ENCODE assay signal across 8 cellular contexts in genomic region chr14:64705406-64706118, GRCh38. TPM values are rescaled to one million over a fixed set of nuclear protein-coding genes. Genes with fewer than 3 reads are reported as not detected.
DNase-seq lines count a peak whose midpoint lies in the region; ATAC-seq and TF ChIP-seq lines count a peak whose summit lies in the region.

No MANE protein-coding gene starts in this region.

- peaks cover 22% of the 10 kb centered on the region for H3K4me1 ChIP-seq in osteoblast (ENCODE audit: insufficient read depth, low read length)

- no peaks in the 10 kb centered on the region for H3K9me3 Mint-ChIP-seq in activated T-cell treated with anti-CD3 and anti-CD28 coated beads, Interleukin-2, amount 50 U/mL, for 24 hours
- no peaks in the 10 kb centered on the region for H3K9me3 Mint-ChIP-seq in activated B cell treated with CpG ODN at 0.5 μM for 24 hours

- H3K27me3 Mint-ChIP-seq in activated T-cell treated with anti-CD3 and anti-CD28 coated beads, Interleukin-2, amount 50 U/mL, for 24 hours, result peaks cover 40% of the 10 kb centered on the region
- H3K27me3 Mint-ChIP-seq in activated B cell treated with CpG ODN at 0.5 μM for 24 hours, result peaks cover 48% of the 10 kb centered on the region

- H3K4me1 Mint-ChIP-seq in activated T-cell treated with anti-CD3 and anti-CD28 coated beads, Interleukin-2, amount 50 U/mL, for 24 hours (ENCODE audit: low read depth), result peaks cover 49% of the 10 kb centered on the region
- peaks cover 48% of the 10 kb centered on the region for H3K4me1 Mint-ChIP-seq in activated B cell treated with CpG ODN at 0.5 μM for 24 hours

- no peak for TF ChIP-seq CTCF in activated B cell treated with CpG ODN at 0.5 μM for 24 hours (IDR thresholded peaks at IDR 0.05)
- no peak for TF ChIP-seq CTCF in osteoblast (IDR thresholded peaks at IDR 0.05; ENCODE audit: extremely low read depth, low read depth, low read length)

- peaks cover 22% of the 10 kb centered on the region for H3K27me3 ChIP-seq in osteoblast (ENCODE audit: insufficient read depth, low read length)

- no peak for DNase-seq in activated T-cell treated with anti-CD3 and anti-CD28 coated beads, Interleukin-2, amount 50 U/mL, for 24 hours
- DNase-seq in activated T-cell treated with anti-CD3 and anti-CD28 coated beads, Interleukin-2, amount 50 U/mL, for 48 hours, result no peak
- DNase-seq in activated B cell treated with CpG ODN at 0.5 μM for 24 hours, result no peak
- no peak for DNase-seq in Right ventricle myocardium inferior (ENCODE audit: missing footprints)
- DNase-seq in osteoblast (ENCODE audit: insufficient read length, low spot score, missing footprints), result no peak
- no peak for DNase-seq in NAMALWA (ENCODE audit: low spot score)
- no peak for DNase-seq in middle frontal gyrus (ENCODE audit: extremely low spot score, low spot score)

- H2AFZ ChIP-seq in osteoblast (ENCODE audit: low read length), result peak overlapping the region; percentile 65

- CTCF ChIA-PET in activated B cell treated with CpG ODN at 0.5 μM for 24 hours (lab: Charles Lee), result no interaction called here

- H3K4me2 ChIP-seq in osteoblast (ENCODE audit: insufficient read depth, low read length), result peak overlapping the region; percentile 88

- no peaks in the 10 kb centered on the region for H4K20me1 ChIP-seq in osteoblast (ENCODE audit: insufficient read depth, low read length)

- H3K36me3 Mint-ChIP-seq in activated T-cell treated with anti-CD3 and anti-CD28 coated beads, Interleukin-2, amount 50 U/mL, for 24 hours (ENCODE audit: low read depth), result no peaks in the 10 kb centered on the region
- H3K36me3 Mint-ChIP-seq in activated B cell treated with CpG ODN at 0.5 μM for 24 hours (ENCODE audit: low read depth), result no peaks in the 10 kb centered on the region

- ATAC-seq in activated B cell treated with CpG ODN at 0.5 μM for 24 hours (ENCODE audit: low read depth) (no peak), Right ventricle myocardium inferior (peak; percentile 6), GM21360 (IDR thresholded peaks at IDR 0.05; ENCODE audit: unreplicated experiment) (no peak)

- H3K4me3 ChIP-seq in osteoblast (ENCODE audit: insufficient read depth, low read length), result peak overlapping the region; percentile 83

- H3K36me3 ChIP-seq in osteoblast (ENCODE audit: insufficient read depth, low read length), result no peaks in the 10 kb centered on the region

- peaks cover 17% of the 10 kb centered on the region for H3K79me2 ChIP-seq in osteoblast (ENCODE audit: insufficient read depth, low read length)

- H3K27ac ChIP-seq in osteoblast (ENCODE audit: low read depth, low read length), result no peak overlapping the region

- intact Hi-C loops in activated B cell treated with CpG ODN at 0.5 μM for 24 hours (cut with micrococcal nuclease) (no loop called here), Right ventricle myocardium inferior (cut with DNase I) (loop anchor here (5.0 kb wide), 1 partner anchor 57 kb away; no protein-coding TSS in a partner anchor)

- peak overlapping the region; percentile 26 for H3K27ac Mint-ChIP-seq in activated T-cell treated with anti-CD3 and anti-CD28 coated beads, Interleukin-2, amount 50 U/mL, for 24 hours
- H3K27ac Mint-ChIP-seq in activated B cell treated with CpG ODN at 0.5 μM for 24 hours, result no peak overlapping the region

- POLR2A ChIA-PET in activated B cell treated with CpG ODN at 0.5 μM for 24 hours (lab: Charles Lee), result no interaction called here

- no peaks in the 10 kb centered on the region for H3K9me3 ChIP-seq in osteoblast (ENCODE audit: low read depth, low read length)

- H3K4me3 Mint-ChIP-seq in activated T-cell treated with anti-CD3 and anti-CD28 coated beads, Interleukin-2, amount 50 U/mL, for 24 hours, result peak overlapping the region; percentile 73
- H3K4me3 Mint-ChIP-seq in activated B cell treated with CpG ODN at 0.5 μM for 24 hours, result peak overlapping the region; percentile 57

RNA-seq across cellular contexts. Expression of gene PLEKHG3, which starts 1.3 kb away (rescaled TPM):
- 0.07 TPM in 2 replicates for total RNA-seq in activated B cell treated with CpG ODN at 0.5 μM for 24 hours
- 19.6 TPM for total RNA-seq in Right ventricle myocardium inferior
- total RNA-seq in osteoblast, result 2.9 and 5.4 TPM in 2 replicates
